9 cellular contexts compared by ENCODE assay signal in the genomic region with DNA sequence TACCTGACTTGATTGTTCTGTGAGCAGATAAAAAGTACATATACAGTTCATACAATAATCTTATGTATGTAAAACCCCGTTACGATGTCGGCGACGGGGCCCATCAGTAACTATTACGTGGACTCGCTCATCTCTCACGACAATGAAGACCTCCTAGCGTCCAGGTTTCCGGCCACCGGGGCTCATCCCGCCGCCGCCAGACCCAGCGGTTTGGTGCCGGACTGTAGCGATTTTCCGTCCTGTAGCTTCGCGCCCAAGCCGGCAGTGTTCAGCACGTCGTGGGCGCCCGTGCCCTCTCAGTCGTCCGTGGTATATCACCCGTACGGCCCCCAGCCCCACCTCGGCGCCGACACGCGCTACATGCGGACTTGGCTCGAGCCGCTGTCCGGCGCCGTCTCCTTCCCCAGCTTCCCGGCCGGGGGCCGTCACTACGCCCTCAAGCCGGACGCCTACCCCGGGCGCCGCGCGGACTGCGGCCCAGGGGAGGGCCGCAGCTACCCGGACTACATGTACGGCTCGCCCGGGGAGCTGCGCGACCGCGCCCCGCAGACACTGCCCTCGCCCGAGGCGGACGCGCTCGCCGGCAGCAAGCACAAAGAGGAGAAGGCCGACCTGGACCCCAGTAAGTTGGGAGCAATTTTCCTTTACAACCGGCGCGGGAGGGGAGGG. TPM values are rescaled to one million over a fixed set of nuclear protein-coding genes. Genes with fewer than 3 reads are reported as not detected.
A peak's percentile ranks its signal among the peaks of the same experiment; 100 is the strongest.
DNase-seq lines count a peak whose midpoint lies in the region; ATAC-seq and TF ChIP-seq lines count a peak whose summit lies in the region.
"Had no signal": no experiment of that assay in that cellular context is flagged by ENCODE, and none has a peak within 500 bp of the region (broad histone marks: within the 10 kb centered on the region; RNA-seq: fewer than 3 reads in every experiment).

A gene (plus strand): TSS at position 57 of the 669 bp plus-strand sequence. CDS start 28 bp downstream, at position 85.

- TF ChIP-seq CTCF in RWPE2 (IDR thresholded peaks at IDR 0.05; ENCODE audit: poor library complexity, severe bottlenecking) = no peak
- no peak for TF ChIP-seq CTCF in CD14-positive monocyte (IDR thresholded peaks at IDR 0.05)

- DNase-seq in DMS53 (lab: John Stamatoyannopoulos, UW) = peak; percentile 35
- DNase-seq in DMS53 treated with DMSO at 0.1 percent for 48 hours (lab: John Stamatoyannopoulos, UW; ENCODE audit: unreplicated experiment) = no peak
- no peak for DNase-seq in RWPE2 (ENCODE audit: low spot score)
- peak; percentile 77 for DNase-seq in foreskin melanocyte
- DNase-seq in CD14-positive monocyte (ENCODE audit: low spot score) = no peak

- peak within 1 kb of the TSS in 1 of 2 donors; percentile 74 for H3K4me3 Mint-ChIP-seq in CD14-positive monocyte

- no peaks in the 10 kb centered on the region for H3K36me3 ChIP-seq in RWPE2 (ENCODE audit: low read depth)

- H3K27me3 Mint-ChIP-seq in CD14-positive monocyte (ENCODE audit: low read depth in 3 of 3) = peaks cover 98 to 100% (median 100%) of the 10 kb centered on the region in 3 donors

- H3K27ac ChIP-seq in RWPE2 (ENCODE audit: poor library complexity, severe bottlenecking) = peak within 1 kb of the TSS; percentile 20
- H3K27ac ChIP-seq in skin epidermis = peak within 1 kb of the TSS in 19 of 21 experiments; percentile 54 to 99 (median 88)

- peak; percentile 29 for ATAC-seq in RWPE2 (ENCODE audit: low read depth)
- no peak for ATAC-seq in GM18517 (IDR thresholded peaks at IDR 0.05; ENCODE audit: unreplicated experiment)
- ATAC-seq in HG02642 (IDR thresholded peaks at IDR 0.05; ENCODE audit: poor library complexity, unreplicated experiment) = no peak
- ATAC-seq: mucosa of descending colon had no signal

- peaks cover 90% of the 10 kb centered on the region for H3K27me3 ChIP-seq in RWPE2 (ENCODE audit: insufficient read depth, poor library complexity, severe bottlenecking)

- intact Hi-C loops in CD14-positive monocyte (cut with micrococcal nuclease) = no loop called here

- no peaks in the 10 kb centered on the region for H3K9me3 ChIP-seq in RWPE2 (ENCODE audit: severe bottlenecking)
- H3K9me3 ChIP-seq: mucosa of descending colon had no signal

- no peaks in the 10 kb centered on the region for H3K4me1 ChIP-seq in RWPE2 (ENCODE audit: insufficient read depth, poor library complexity, severe bottlenecking)

- H3K36me3 Mint-ChIP-seq in CD14-positive monocyte = peaks cover 3 to 14% of the 10 kb centered on the region in 2 donors

- peaks cover 20% of the 10 kb centered on the region for H3K4me1 Mint-ChIP-seq in CD14-positive monocyte

- no peak within 1 kb of the TSS for H3K27ac Mint-ChIP-seq in CD14-positive monocyte

- peaks cover 0 to 52% (median 22%) of the 10 kb centered on the region in 7 donors for H3K9me3 Mint-ChIP-seq in CD14-positive monocyte

- H3K4me3 ChIP-seq in RWPE2 (ENCODE audit: severe bottlenecking) (peak within 1 kb of the TSS; percentile 44), skin epidermis (peak within 1 kb of the TSS; percentile 40 to 68 (median 46))
- H3K4me3 ChIP-seq: mucosa of descending colon had no signal

RNA-seq across cellular contexts. Expression of the gene that starts here (rescaled TPM):
- polyA plus RNA-seq in CD14-positive monocyte = not detected

Comparison
In these comparisons a context has a peak if more than half of its experiments do, and no peak if none do; other contexts are left out.
1. DNase-seq: peak in DMS53 (single experiment) and foreskin melanocyte (single experiment); none in DMS53 treated with DMSO at 0.1 percent for 48 hours (single experiment), RWPE2 (single experiment) and CD14-positive monocyte (single experiment).